ENCODE assay signal across 13 cellular contexts in the genomic region with DNA sequence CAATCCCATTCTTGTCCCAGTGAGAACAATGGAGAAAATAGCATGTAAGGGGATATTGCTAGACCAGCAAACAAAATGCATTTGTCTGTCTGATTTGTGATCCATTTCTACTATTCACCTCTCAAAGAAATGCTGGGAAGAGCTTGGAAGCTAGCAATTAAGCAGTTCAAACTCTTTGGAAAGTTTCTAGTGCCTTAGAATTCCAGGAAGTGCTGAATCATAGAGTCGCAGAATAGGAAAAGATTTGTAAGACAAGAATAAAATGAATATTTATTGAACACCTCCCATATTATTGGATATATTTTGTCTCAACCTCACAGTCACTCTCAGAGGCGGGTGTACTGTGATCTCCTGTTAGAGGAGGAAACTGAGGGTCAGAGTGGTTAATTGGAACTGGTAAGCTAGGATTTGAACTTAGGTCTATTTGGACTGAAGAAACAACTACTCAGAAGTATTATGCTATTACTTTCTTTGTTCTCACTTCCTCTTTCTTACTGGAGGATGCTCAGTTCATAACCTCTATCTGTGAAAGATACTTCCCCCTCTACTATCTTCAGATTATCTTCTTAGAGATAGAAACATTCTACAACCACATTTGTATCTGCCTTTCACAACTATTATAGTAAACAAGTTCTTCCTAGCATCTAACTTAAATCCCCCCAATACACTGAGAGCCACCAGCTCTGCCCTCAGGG.
DNase-seq lines count a peak whose midpoint lies in the region; ATAC-seq and TF ChIP-seq lines count a peak whose summit lies in the region.
"Had no signal": no experiment of that assay in that cellular context is flagged by ENCODE, and none has a peak within 500 bp of the region (broad histone marks: within the 10 kb centered on the region; RNA-seq: fewer than 3 reads in every experiment).

No MANE protein-coding gene starts in this region.

- H4K8ac ChIP-seq in mesendoderm (ENCODE audit: low read depth, low read length): no peak overlapping the region

- H2BK15ac ChIP-seq in mesendoderm (replicated peaks; ENCODE audit: low read depth): no peak overlapping the region

- TF ChIP-seq CTCF in HFFc6 (IDR thresholded peaks at IDR 0.05): no peak

- H3K27me3 Mint-ChIP-seq in HFFc6 (ENCODE audit: insufficient read depth): no peaks in the 10 kb centered on the region; the same call in 1 of the 2 replicates
- H3K27me3 Mint-ChIP-seq in immature natural killer cell (ENCODE audit: low read depth in 3 of 3): peaks cover 2 to 3% (median 3%) of the 10 kb centered on the region in 3 donors

- DNase-seq in HFFc6 (no peak), mesendoderm (peak; percentile 14), RKO (ENCODE audit: low spot score) (no peak), NCI-H2029 treated with DMSO at 0.1 percent for 48 hours (lab: John Stamatoyannopoulos, UW) (no peak), GOT3 (lab: John Stamatoyannopoulos, UW) (no peak), immature natural killer cell (no peak)
- DNase-seq: glutamatergic neuron; stimulated activated naive CD4-positive, alpha-beta T cell treated with Interleukin-2 at 50 U/mL for 16 hours had no signal

- H3K9me3 Mint-ChIP-seq in HFFc6 (no peaks in the 10 kb centered on the region), immature natural killer cell (no peaks in the 10 kb centered on the region)
- H3K9me3 Mint-ChIP-seq: T-helper 1 cell treated with Interleukin-12 subunit alpha and Interleukin-12 subunit beta and Interleukin-4 antibody, amounts not matched to agents 30 μg/mL and 1 μg/mL, for 36 hours had no signal

- no peak overlapping the region for H3K18ac ChIP-seq in mesendoderm (ENCODE audit: low read length)

- H3K79me2 ChIP-seq in mesendoderm (ENCODE audit: control insufficient read depth, insufficient read depth, low read length): no peaks in the 10 kb centered on the region
- H3K79me2 ChIP-seq: parathyroid adenoma had no signal

- H3K23ac ChIP-seq in mesendoderm (ENCODE audit: low read length): no peak overlapping the region

- no peaks in the 10 kb centered on the region for H3K79me1 ChIP-seq in mesendoderm (ENCODE audit: low read length)

- no peak overlapping the region for H2AK5ac ChIP-seq in mesendoderm (ENCODE audit: low read length)

- H3K4me1 ChIP-seq in mesendoderm (ENCODE audit: control insufficient read depth, low read depth, low read length): no peaks in the 10 kb centered on the region

- no peak overlapping the region for H2BK120ac ChIP-seq in mesendoderm (ENCODE audit: low read depth, low read length)

- H3K4me1 Mint-ChIP-seq in HFFc6 (ENCODE audit: low read depth): peaks cover 59% of the 10 kb centered on the region
- H3K4me1 Mint-ChIP-seq in immature natural killer cell: no peaks in the 10 kb centered on the region

- no peak overlapping the region for H3K9ac ChIP-seq in mesendoderm (ENCODE audit: low read length)
- H3K9ac ChIP-seq: KMS-11, parathyroid adenoma had no signal

- H3K4me3 Mint-ChIP-seq in HFFc6 (no peak overlapping the region), immature natural killer cell (no peak overlapping the region)
- H3K4me3 Mint-ChIP-seq: T-helper 1 cell treated with Interleukin-12 subunit alpha and Interleukin-12 subunit beta and Interleukin-4 antibody, amounts not matched to agents 30 μg/mL and 1 μg/mL, for 36 hours had no signal

- H3K27ac Mint-ChIP-seq in HFFc6: peak overlapping the region; percentile 57
- no peak overlapping the region for H3K27ac Mint-ChIP-seq in immature natural killer cell

- no peaks in the 10 kb centered on the region for H3K27me3 ChIP-seq in mesendoderm (ENCODE audit: insufficient read depth, low read length, poor library complexity)

- ATAC-seq in GM18519 (IDR thresholded peaks at IDR 0.05; ENCODE audit: low FRiP score, unreplicated experiment): peak; percentile 90
- ATAC-seq in HG03575 (IDR thresholded peaks at IDR 0.05; ENCODE audit: extremely low read depth, insufficient number of reproducible peaks, low FRiP score, unreplicated experiment): peak; percentile 73

- H3K4me2 ChIP-seq in mesendoderm (ENCODE audit: low read length): no peak overlapping the region
- H3K4me2 ChIP-seq: KMS-11 had no signal

- H3K36me3 Mint-ChIP-seq in HFFc6 (ENCODE audit: low read depth) (no peaks in the 10 kb centered on the region), immature natural killer cell (no peaks in the 10 kb centered on the region)

- no peaks in the 10 kb centered on the region for H3K36me3 ChIP-seq in mesendoderm (ENCODE audit: control insufficient read depth, insufficient read depth, low read length)

- H3K27ac ChIP-seq in mesendoderm (ENCODE audit: low read depth, low read length): no peak overlapping the region
- H3K27ac ChIP-seq: KMS-11, parathyroid adenoma had no signal

- no peak overlapping the region for H3K4me3 ChIP-seq in mesendoderm (ENCODE audit: low read length)

- H2BK5ac ChIP-seq in mesendoderm (ENCODE audit: low read length): no peak overlapping the region

- H4K5ac ChIP-seq in mesendoderm (ENCODE audit: low read length): no peak overlapping the region

- no peak overlapping the region for H3K56ac ChIP-seq in mesendoderm (ENCODE audit: low read length)

- WGBS in mesendoderm (ENCODE audit: extremely low coverage, insufficient coverage, low lambda C conversion rate): no CpG with 5 or more reads among the region's 2 CpGs

- H3K4ac ChIP-seq in mesendoderm (ENCODE audit: low read depth, low read length): no peak overlapping the region
